ENCODE assay signal across 8 cellular contexts in genomic region chrX:131746491-131746968, GRCh38.
DNase-seq lines count a peak whose midpoint lies in the region; ATAC-seq, FAIRE-seq and TF ChIP-seq lines count a peak whose summit lies in the region.

No MANE protein-coding gene starts in this region.

- H3K36me3 ChIP-seq in upper lobe of left lung = no peaks in the 10 kb centered on the region

- peak overlapping the region in 2 of 4 donors; percentile 83 to 88 for H3K27ac ChIP-seq in upper lobe of left lung

- no peaks in the 10 kb centered on the region for H3K27me3 ChIP-seq in upper lobe of left lung

- ATAC-seq in HG03095 (IDR thresholded peaks at IDR 0.05; ENCODE audit: unreplicated experiment) = peak; percentile 43
- ATAC-seq in upper lobe of left lung (ENCODE audit: low FRiP score in 2 of 2) = peak in 1 of 2 donors; percentile 88
- ATAC-seq in HG03521 (IDR thresholded peaks at IDR 0.05; ENCODE audit: unreplicated experiment) = no peak

- H3K4me3 ChIP-seq in GM08714 (ENCODE audit: low read length) = peak overlapping the region; percentile 73
- peak overlapping the region; percentile 62 for H3K4me3 ChIP-seq in fibroblast of villous mesenchyme (ENCODE audit: low read depth, low read length)
- H3K4me3 ChIP-seq in upper lobe of left lung = peak overlapping the region in 2 of 4 donors; percentile 36 to 41

- no peaks in the 10 kb centered on the region for H3K9me3 ChIP-seq in upper lobe of left lung

- no peak for TF ChIP-seq EP300 in upper lobe of left lung (IDR thresholded peaks at IDR 0.05)

- no peak for FAIRE-seq in RCC 7860 (lab: Jason Lieb, UNC)

- TF ChIP-seq CTCF in fibroblast of villous mesenchyme (IDR thresholded peaks at IDR 0.05; ENCODE audit: insufficient read depth, low read depth, low read length) = peak; percentile 48
- TF ChIP-seq CTCF in upper lobe of left lung (IDR thresholded peaks at IDR 0.05) = peak in 4 of 6 experiments; percentile 38 to 69 (median 52)

- WGBS in upper lobe of left lung, 2 donors = 49 to 95% methylated on average over 9 to 14 of the region's 14 CpGs

- H3K4me1 ChIP-seq in upper lobe of left lung = peaks cover 0 to 4% (median 2%) of the 10 kb centered on the region in 4 donors

- TF ChIP-seq POLR2A in upper lobe of left lung (IDR thresholded peaks at IDR 0.05) = no peak

- peak; percentile 18 for DNase-seq in RCC 7860 (ENCODE audit: low spot score)
- peak; percentile 93 for DNase-seq in fibroblast of villous mesenchyme (ENCODE audit: low read depth)
- peak in 1 of 2 donors; percentile 68 for DNase-seq in upper lobe of left lung
- no peak for DNase-seq in stimulated activated CD4-positive, alpha-beta T cell treated with anti-CD3 and anti-CD28 coated beads, Interleukin-1b, Interleukin-23, amount 100 ng/mL, for 48 hours
- no peak for DNase-seq in NCI-H524 (lab: John Stamatoyannopoulos, UW)

Comparison
In these comparisons a context has a peak if more than half of its experiments do, and no peak if none do; other contexts are left out.
1. DNase-seq: peak in RCC 7860 (single experiment) and fibroblast of villous mesenchyme (single experiment); none in stimulated activated CD4-positive, alpha-beta T cell treated with anti-CD3 and anti-CD28 coated beads, Interleukin-1b, Interleukin-23, amount 100 ng/mL, for 48 hours (single experiment) and NCI-H524 (0 of 2).